In genomic region chr6:41602864-41603608, GRCh38 we compare ENCODE assay signal across 8 cellular contexts. TPM values are rescaled to one million over a fixed set of nuclear protein-coding genes. Genes with fewer than 3 reads are reported as not detected.
DNase-seq lines count a peak whose midpoint lies in the region; ATAC-seq and TF ChIP-seq lines count a peak whose summit lies in the region.

No MANE protein-coding gene starts in this region.

- H3K4me3 ChIP-seq in astrocyte of the spinal cord (ENCODE audit: low read depth, low read length): no peak overlapping the region
- H3K4me3 ChIP-seq in iPS DF 6.9 (ENCODE audit: low read length): no peak overlapping the region; the same call in 1 of the 2 replicates
- H3K4me3 ChIP-seq in sigmoid colon: peak overlapping the region in 3 of 4 donors; percentile 6 to 33 (median 10)

- no CpG with 5 or more reads among the region's 20 CpGs for WGBS in iPS DF 6.9 (ENCODE audit: insufficient coverage, insufficient read length)
- 3 to 5% methylated on average over 20 of the region's 20 CpGs for WGBS in sigmoid colon, 2 donors

- peaks cover 5 to 20% of the 10 kb centered on the region in 2 donors for H3K36me3 Mint-ChIP-seq in CD14-positive monocyte

- H3K27ac Mint-ChIP-seq in CD14-positive monocyte: peak overlapping the region in 1 of 7 donors; percentile 20

- no peaks in the 10 kb centered on the region for H3K27me3 ChIP-seq in iPS DF 6.9 (ENCODE audit: control insufficient read depth, insufficient read depth, low read length)
- no peaks in the 10 kb centered on the region for H3K27me3 ChIP-seq in sigmoid colon

- H3K4me1 Mint-ChIP-seq in CD14-positive monocyte: peaks cover 13% of the 10 kb centered on the region

- no peak for TF ChIP-seq EP300 in sigmoid colon (IDR thresholded peaks at IDR 0.05)

- H3K4me3 Mint-ChIP-seq in CD14-positive monocyte: no peak overlapping the region

- H3K9me3 ChIP-seq in iPS DF 6.9 (ENCODE audit: control insufficient read depth, insufficient read depth, low read length) (no peaks in the 10 kb centered on the region), sigmoid colon (no peaks in the 10 kb centered on the region)

- DNase-seq in CD14-positive monocyte (ENCODE audit: low spot score) (peak; percentile 77), GOT3 (lab: John Stamatoyannopoulos, UW) (peak; percentile 47), NCI-H2029 treated with DMSO at 0.1 percent for 48 hours (lab: John Stamatoyannopoulos, UW) (peak; percentile 65), T1000 (lab: John Stamatoyannopoulos, UW) (peak; percentile 56), astrocyte of the spinal cord (ENCODE audit: low read depth, low spot score) (peak; percentile 84), iPS DF 6.9 (ENCODE audit: low read depth, low spot score) (peak; percentile 79), sigmoid colon (peak; percentile 91)

- H3K9me3 Mint-ChIP-seq in CD14-positive monocyte: no peaks in the 10 kb centered on the region

- H3K4me1 ChIP-seq in iPS DF 6.9 (ENCODE audit: control insufficient read depth, insufficient read depth, low read length) (peaks cover 3% of the 10 kb centered on the region; the same call in 1 of the 2 replicates), sigmoid colon (peaks cover 0 to 21% (median 15%) of the 10 kb centered on the region in 4 donors)

- H3K27ac ChIP-seq in iPS DF 6.9 (ENCODE audit: low read length): no peak overlapping the region
- peak overlapping the region; percentile 18 to 81 (median 66) for H3K27ac ChIP-seq in sigmoid colon

- in situ Hi-C loops in astrocyte of the spinal cord (cut with HindIII; ENCODE audit: low sequenced_read_pairs): no loop called here

- no peak for TF ChIP-seq POLR2A in sigmoid colon (IDR thresholded peaks at IDR 0.05)

- H3K27me3 Mint-ChIP-seq in CD14-positive monocyte (ENCODE audit: low read depth in 3 of 3): peaks cover 2 to 8% (median 6%) of the 10 kb centered on the region in 3 donors

- no peak for ATAC-seq in HG02870 (IDR thresholded peaks at IDR 0.05; ENCODE audit: unreplicated experiment)

- no peaks in the 10 kb centered on the region for H3K36me3 ChIP-seq in iPS DF 6.9 (ENCODE audit: control insufficient read depth, insufficient read depth, low read length)
- peaks cover 0 to 14% (median 4%) of the 10 kb centered on the region in 4 donors for H3K36me3 ChIP-seq in sigmoid colon

- intact Hi-C loops in CD14-positive monocyte (cut with micrococcal nuclease) (loop anchor here (5.0 to 10.0 kb wide), 3 partner anchors 79 to 172 kb away; partner anchors contain the start of gene FRS3 (in 1 of the 2)), sigmoid colon (cut with DNase I) (loop anchor here (1.0 to 5.0 kb wide), 2 partner anchors 80 to 174 kb away; partner anchors contain the start of gene FRS3)

- TF ChIP-seq CTCF in CD14-positive monocyte (IDR thresholded peaks at IDR 0.05): peak; percentile 85
- peak; percentile 93 for TF ChIP-seq CTCF in astrocyte of the spinal cord (IDR thresholded peaks at IDR 0.05; ENCODE audit: low read depth, low read length)
- peak; percentile 81 to 92 (median 86) for TF ChIP-seq CTCF in sigmoid colon (IDR thresholded peaks at IDR 0.05)

RNA-seq across cellular contexts. Expression of gene MDFI, which starts 35.2 kb away (rescaled TPM):
- polyA plus RNA-seq in CD14-positive monocyte (not detected), sigmoid colon (1 to 10 TPM in 2 of 3 donors, under 1 TPM in 1; 0.69 to 7.7 (median 4.2) TPM)
- total RNA-seq in sigmoid colon: 1 to 10 TPM; 2.9 to 8.6 (median 5.1) TPM

RNA-seq across cellular contexts. Expression of gene FOXP4, which starts 56.9 kb away (rescaled TPM):
- under 1 TPM; 0.62 to 0.65 TPM for polyA plus RNA-seq in CD14-positive monocyte
- total RNA-seq in sigmoid colon: 10 to 100 TPM in 1 of 4 donors, 1 to 10 TPM in 3; 4.1 to 14.1 (median 5.8) TPM
- polyA plus RNA-seq in sigmoid colon: 10 to 100 TPM; 12.7 to 19.5 (median 15.6) TPM

Comparison
In these comparisons a context has a peak if more than half of its experiments do, and no peak if none do; other contexts are left out.
1. H3K4me3 ChIP-seq: peak in sigmoid colon (3 of 4); none in astrocyte of the spinal cord (single experiment) and iPS DF 6.9 (single experiment).
2. RNA of gene FOXP4, which starts 56.9 kb away (polyA plus RNA-seq): 12.7 to 19.5 TPM in sigmoid colon; 0.62 to 0.65 TPM in CD14-positive monocyte; every median in the first group is over 4 times any median in the second.
3. Peak in every context shown above with its lines, with median percentiles within 50 percentile points of each other: DNase-seq and CTCF ChIP-seq.